Comparison of ENCODE assay signal across 8 cellular contexts in genomic region chr22:36419177-36419911, GRCh38. TPM values are rescaled to one million over a fixed set of nuclear protein-coding genes. Genes with fewer than 3 reads are reported as not detected.
DNase-seq lines count a peak whose midpoint lies in the region; ATAC-seq and TF ChIP-seq lines count a peak whose summit lies in the region.

No MANE protein-coding gene starts in this region.

- no peak overlapping the region for H3K27ac ChIP-seq in SK-N-SH (ENCODE audit: low read depth in 2 of 2, low read length in 1 of 2)
- H3K27ac ChIP-seq in prostate gland = peak overlapping the region; percentile 63 to 64

- no peak for TF ChIP-seq EP300 in SK-N-SH (IDR thresholded peaks at IDR 0.05; ENCODE audit: borderline replicate concordance in 1 of 2, low read depth in 1 of 2, low read length in 1 of 2)

- H3K36me3 ChIP-seq in SK-N-SH (replicated peaks in 1 of 2; ENCODE audit: control insufficient read depth in 1 of 2, insufficient read depth in 2 of 2, low read length in 1 of 2) (no peaks in the 10 kb centered on the region), prostate gland (no peaks in the 10 kb centered on the region)

- TF ChIP-seq CTCF in SK-N-SH (IDR thresholded peaks at IDR 0.05) (no peak), prostate gland (IDR thresholded peaks at IDR 0.05) (no peak)

- no peak; the same call in 2 of the 3 replicates for ATAC-seq in SK-N-SH treated with all-trans-retinoic acid at 6 μM for 48 hours
- no peak for ATAC-seq in HG02571 (IDR thresholded peaks at IDR 0.05; ENCODE audit: unreplicated experiment)
- ATAC-seq in HG03432 (IDR thresholded peaks at IDR 0.05; ENCODE audit: unreplicated experiment) = no peak

- H3K27me3 ChIP-seq in SK-N-SH (ENCODE audit: insufficient read depth) (no peaks in the 10 kb centered on the region), prostate gland (replicated peaks; ENCODE audit: insufficient read depth) (no peaks in the 10 kb centered on the region)

- TF ChIP-seq POLR2A in prostate gland (IDR thresholded peaks at IDR 0.05) = no peak

- POLR2A ChIA-PET in SK-N-SH (lab: Yijun Ruan, JAX) = no interaction called here

- H3K79me2 ChIP-seq in SK-N-SH (ENCODE audit: insufficient read depth) = no peaks in the 10 kb centered on the region

- intact Hi-C loops in prostate gland (cut with DNase I) = no loop called here

- CTCF ChIA-PET in SK-N-SH (lab: Yijun Ruan, JAX) = interaction anchor here (1.1 to 1.6 kb wide), 2 partner anchors 13 to 51 kb away, joined by 3 read pairs; no protein-coding TSS in a partner anchor

- H3F3A ChIP-seq in SK-N-SH (replicated peaks; ENCODE audit: insufficient read depth) = peaks cover 7% of the 10 kb centered on the region

- H3K9ac ChIP-seq in SK-N-SH = no peak overlapping the region

- 79% methylated on average over 12 of the region's 13 CpGs for WGBS in SK-N-SH (ENCODE audit: low lambda C conversion rate)
- WGBS in prostate gland = 19% methylated on average over 13 of the region's 13 CpGs

- DNase-seq in SK-N-SH = no peak
- peak; percentile 48 for DNase-seq in SK-N-DZ (ENCODE audit: low spot score)
- DNase-seq in globus pallidus (ENCODE audit: low spot score) = peak; percentile 72
- no peak for DNase-seq in prostate gland (ENCODE audit: low spot score)
- DNase-seq in NCI-H1436 (lab: John Stamatoyannopoulos, UW) = no peak

- no peaks in the 10 kb centered on the region for H3K4me1 ChIP-seq in SK-N-SH (ENCODE audit: control insufficient read depth in 1 of 2, insufficient read depth in 2 of 2, low read depth in 1 of 2, low read length in 1 of 2)
- no peaks in the 10 kb centered on the region for H3K4me1 ChIP-seq in prostate gland (replicated peaks)

- H3K9me3 ChIP-seq in SK-N-SH = no peaks in the 10 kb centered on the region
- no peaks in the 10 kb centered on the region for H3K9me3 ChIP-seq in prostate gland

- H3K9me2 ChIP-seq in SK-N-SH = no peaks in the 10 kb centered on the region

- H2AFZ ChIP-seq in SK-N-SH (ENCODE audit: low read depth) = no peak overlapping the region

- no peaks in the 10 kb centered on the region for H4K20me1 ChIP-seq in SK-N-SH (ENCODE audit: insufficient read depth)

- H3K4me3 ChIP-seq in SK-N-SH (ENCODE audit: low read depth in 2 of 2, low read length in 1 of 2) (no peak overlapping the region), prostate gland (no peak overlapping the region)

- no peak for TF ChIP-seq RAD21 in SK-N-SH (IDR thresholded peaks at IDR 0.05; ENCODE audit: low read length)

- H3K4me2 ChIP-seq in SK-N-SH = no peak overlapping the region

TF ChIP-seq in SK-N-SH, 30 proteins besides CTCF, POLR2A, EP300 and RAD21:
- TF ChIP-seq, protein P1, sequence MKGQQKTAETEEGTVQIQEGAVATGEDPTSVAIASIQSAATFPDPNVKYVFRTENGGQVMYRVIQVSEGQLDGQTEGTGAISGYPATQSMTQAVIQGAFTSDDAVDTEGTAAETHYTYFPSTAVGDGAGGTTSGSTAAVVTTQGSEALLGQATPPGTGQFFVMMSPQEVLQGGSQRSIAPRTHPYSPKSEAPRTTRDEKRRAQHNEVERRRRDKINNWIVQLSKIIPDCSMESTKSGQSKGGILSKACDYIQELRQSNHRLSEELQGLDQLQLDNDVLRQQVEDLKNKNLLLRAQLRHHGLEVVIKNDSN (IDR thresholded peaks at IDR 0.05; ENCODE audit: borderline replicate concordance, low read depth) = 0 out of 2 replicates have a peak, but pooled peaks have one; percentile 23
- no peak for TF ChIP-seq SMC3 (IDR thresholded peaks at IDR 0.05; ENCODE audit: low read depth, low read length)

TF ChIP-seq in SK-N-SH treated with all-trans-retinoic acid at 6 μM for 48 hours, 23 proteins besides CTCF, POLR2A, EP300 and RAD21:
- TF ChIP-seq OSR1 (CRISPR knock-in tag; IDR thresholded peaks at IDR 0.05) (no peak), ZFP3 (CRISPR knock-in tag; IDR thresholded peaks at IDR 0.05) (no peak), ZNF70 (CRISPR knock-in tag; IDR thresholded peaks at IDR 0.05) (no peak), ZNF565 (CRISPR knock-in tag; conservative IDR thresholded peaks at IDR 0.05; ENCODE audit: low read depth) (no peak), ESRRG (CRISPR knock-in tag; IDR thresholded peaks at IDR 0.05) (no peak), CREB5 (CRISPR knock-in tag; IDR thresholded peaks at IDR 0.05; ENCODE audit: low read depth) (no peak), ISL1 (CRISPR knock-in tag; IDR thresholded peaks at IDR 0.05) (no peak), CSDC2 (CRISPR knock-in tag; IDR thresholded peaks at IDR 0.05) (no peak), ZFP30 (CRISPR knock-in tag; IDR thresholded peaks at IDR 0.05) (no peak), BACH2 (CRISPR knock-in tag; IDR thresholded peaks at IDR 0.05; ENCODE audit: borderline replicate concordance) (no peak), TOX (CRISPR knock-in tag; IDR thresholded peaks at IDR 0.05; ENCODE audit: borderline replicate concordance) (no peak), CSRNP3 (CRISPR knock-in tag; IDR thresholded peaks at IDR 0.05) (no peak), PATZ1 (CRISPR knock-in tag; IDR thresholded peaks at IDR 0.05; ENCODE audit: borderline replicate concordance) (no peak), PPARA (CRISPR knock-in tag; IDR thresholded peaks at IDR 0.05; ENCODE audit: borderline replicate concordance) (no peak), RARB (CRISPR knock-in tag; IDR thresholded peaks at IDR 0.05) (no peak)

RNA-seq across cellular contexts. Expression of gene MYH9, which starts 31.6 kb away (rescaled TPM):
- polyA plus RNA-seq in SK-N-SH (2012; rRNA removed) = 202 and 303 TPM in 2 replicates
- polyA plus RNA-seq in SK-N-SH (2012; cell fraction: cytosol; rRNA removed) = 181 and 225 TPM in 2 replicates
- 401 and 439 TPM in 2 replicates for polyA plus RNA-seq in SK-N-SH (2012; cell fraction: nucleus; rRNA removed)
- 23.5 and 30.9 TPM in 2 replicates for polyA plus RNA-seq in SK-N-DZ (2014; cell fraction: cytosol; rRNA removed)
- 19.9 and 23.2 TPM in 2 replicates for polyA plus RNA-seq in SK-N-DZ (2014; cell fraction: nucleus; rRNA removed)
- total RNA-seq in prostate gland = 100 to 1,000 TPM; 295 to 329 TPM

Comparison
In these comparisons a context has a peak if more than half of its experiments do, and no peak if none do; other contexts are left out.
1. DNase-seq: peak in SK-N-DZ (single experiment) and globus pallidus (single experiment); none in SK-N-SH (single experiment), prostate gland (single experiment) and NCI-H1436 (single experiment).
2. H3K27ac ChIP-seq: peak in prostate gland (2 of 2); none in SK-N-SH (0 of 2).